ENCODE assay signal across 8 cellular contexts in the genomic region with DNA sequence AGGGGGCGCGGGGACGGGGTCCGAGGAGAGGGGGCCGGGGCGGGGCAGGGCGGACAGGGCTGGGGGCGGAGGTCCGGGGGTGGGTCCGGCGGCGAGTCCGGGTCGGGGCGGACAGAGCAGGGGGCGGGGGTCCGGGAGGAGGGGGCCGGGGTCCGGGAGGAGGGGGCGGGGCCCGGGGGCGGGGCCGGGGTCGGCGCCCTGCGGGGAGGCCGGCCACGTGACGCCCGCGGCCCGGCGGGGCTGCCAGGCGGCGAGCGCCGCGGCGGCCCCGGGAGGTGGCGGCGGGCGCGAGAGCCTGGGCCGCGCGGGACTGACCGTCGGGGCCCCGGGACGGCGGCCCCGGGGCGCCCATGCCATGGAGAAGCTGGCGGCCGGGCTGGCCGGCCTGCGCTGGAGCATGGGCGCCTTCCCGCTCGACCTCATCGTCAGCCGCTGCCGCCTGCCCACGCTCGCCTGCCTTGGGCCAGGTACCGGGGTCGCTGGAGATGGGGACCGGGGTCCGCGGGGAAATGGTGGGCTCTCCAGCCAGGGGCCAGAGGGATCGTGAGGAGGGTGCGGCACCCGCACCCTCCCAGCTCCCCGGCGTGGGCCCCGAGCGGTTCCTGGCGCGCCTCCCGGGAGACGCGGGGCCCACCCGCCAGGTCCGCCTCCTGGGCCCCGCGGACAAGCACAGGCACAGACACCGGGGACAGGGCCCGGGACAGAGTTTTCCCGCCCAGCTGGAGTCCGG. TPM values are rescaled to one million over a fixed set of nuclear protein-coding genes. Genes with fewer than 3 reads are reported as not detected.
DNase-seq lines count a peak whose midpoint lies in the region; ATAC-seq, FAIRE-seq and TF ChIP-seq lines count a peak whose summit lies in the region.

A gene (plus strand): TSS at position 223 of the 730 bp plus-strand sequence. CDS start 133 bp downstream, at position 356.

- ATAC-seq in K562 = peak; percentile 39
- peak; percentile 16 for ATAC-seq in HepG2
- ATAC-seq in GM18858 (IDR thresholded peaks at IDR 0.05; ENCODE audit: unreplicated experiment) = no peak
- no peak for ATAC-seq in GM19023 (IDR thresholded peaks at IDR 0.05; ENCODE audit: unreplicated experiment)
- no peak for ATAC-seq in GM19397 (IDR thresholded peaks at IDR 0.05; ENCODE audit: unreplicated experiment)

- FAIRE-seq in K562 (lab: Jason Lieb, UNC) (no peak), HepG2 (lab: Jason Lieb, UNC) (no peak)

- H3K4me3 ChIP-seq in A673 (ENCODE audit: low read depth, low read length, poor library complexity, severe bottlenecking) (peak within 1 kb of the TSS; percentile 68), GM23248 (peak within 1 kb of the TSS; percentile 48), K562 (peak within 1 kb of the TSS; percentile 47), HepG2 (replicated peaks in 1 of 3; ENCODE audit: insufficient read depth in 1 of 3, low read depth in 2 of 3, low read length in 3 of 3) (peak within 1 kb of the TSS; percentile 49 to 76 (median 55)), urinary bladder (ENCODE audit: low read depth, low read length) (peak within 1 kb of the TSS; percentile 46)

- H3K27ac ChIP-seq in A673 (ENCODE audit: low read depth, low read length, poor library complexity, severe bottlenecking) = no peak within 1 kb of the TSS
- H3K27ac ChIP-seq in GM23248 = no peak within 1 kb of the TSS
- no peak within 1 kb of the TSS for H3K27ac ChIP-seq in K562 (ENCODE audit: extremely low read depth, low read depth, low read length)
- no peak within 1 kb of the TSS for H3K27ac ChIP-seq in HepG2 (ENCODE audit: extremely low read length, insufficient read depth, low read length)
- no peak within 1 kb of the TSS for H3K27ac ChIP-seq in urinary bladder (ENCODE audit: low read depth)

- H2AFZ ChIP-seq in GM23248 (no peak within 1 kb of the TSS), K562 (ENCODE audit: low read depth, low read length) (peak within 1 kb of the TSS; percentile 88), HepG2 (ENCODE audit: low read length) (no peak within 1 kb of the TSS)

- intact Hi-C loops in A673 (cut with micrococcal nuclease; ENCODE audit: unreplicated experiment) (no loop called here), K562 (cut with micrococcal nuclease) (loop anchor here (5.0 kb wide), 1 partner anchor 294 kb away; no protein-coding TSS in a partner anchor), HepG2 (cut with micrococcal nuclease; ENCODE audit: unreplicated experiment) (loop anchor here (5.0 kb wide), 1 partner anchor 154 kb away; no protein-coding TSS in a partner anchor)

- TF ChIP-seq EP300 in K562 (IDR thresholded peaks at IDR 0.05; ENCODE audit: low read length) (no peak), HepG2 (IDR thresholded peaks at IDR 0.05; ENCODE audit: low read depth in 2 of 2, low read length in 2 of 2) (no peak), HepG2 (CRISPR knock-in tag; IDR thresholded peaks at IDR 0.05; ENCODE audit: borderline replicate concordance) (no peak)

- H3K9ac ChIP-seq in GM23248 = no peak within 1 kb of the TSS
- peak within 1 kb of the TSS; percentile 68 to 92; a peak in 3 of 4 replicates for H3K9ac ChIP-seq in K562 (ENCODE audit: insufficient read depth in 1 of 2, low read depth in 2 of 2, low read length in 2 of 2)
- H3K9ac ChIP-seq in HepG2 (ENCODE audit: insufficient read depth, low read depth, low read length) = peak within 1 kb of the TSS; percentile 57; the same call in 1 of the 2 replicates

- 1 to 3% methylated on average over 23 to 81 of the region's 91 CpGs for WGBS in GM23248 (ENCODE audit: low coverage in 1 of 2, low lambda C conversion rate in 2 of 2, missing lambda C conversion rate in 2 of 2), 2 experiments
- 2% methylated on average over 20 of the region's 91 CpGs for WGBS in K562 (ENCODE audit: insufficient coverage, low coverage, missing lambda C conversion rate)
- 12% methylated on average over 36 of the region's 91 CpGs for WGBS in HepG2 (ENCODE audit: low lambda C conversion rate)
- WGBS in urinary bladder = 2% methylated on average over 86 of the region's 91 CpGs

- no peaks in the 10 kb centered on the region for H3F3A ChIP-seq in GM23248 (ENCODE audit: insufficient read depth)

- H3K9me3 ChIP-seq in A673 (ENCODE audit: low read depth, low read length, poor library complexity, severe bottlenecking) (no peaks in the 10 kb centered on the region), GM23248 (ENCODE audit: low read depth) (no peaks in the 10 kb centered on the region), K562 (replicated peaks; ENCODE audit: control insufficient read depth, insufficient read depth, low read depth, low read length) (no peaks in the 10 kb centered on the region), HepG2 (ENCODE audit: low read length) (no peaks in the 10 kb centered on the region)

- in situ Hi-C loops in GM23248 (cut with MboI) = no loop called here
- in situ Hi-C loops in K562 (cut with MboI) = no loop called here
- in situ Hi-C loops in HepG2 (cut with HindIII; ENCODE audit: extremely low pct_ligation_motif_present, low pct_unique_long_range_greater_than_20kb) = no loop called here

- TF ChIP-seq CTCF in A673 (conservative IDR thresholded peaks at IDR 0.05; ENCODE audit: low read depth, low read length) (no peak), K562 (IDR thresholded peaks at IDR 0.05 in 2 of 3, conservative IDR thresholded peaks at IDR 0.05 in 1 of 3; ENCODE audit: insufficient read depth in 2 of 3, low read depth in 1 of 3, low read length in 3 of 3) (no peak), HepG2 (CRISPR knock-in tag; IDR thresholded peaks at IDR 0.05) (no peak)

- CTCF ChIA-PET in A673 (lab: Charles Lee) = interaction anchor here (0.6 kb wide), 1 partner anchor 211 kb away, joined by 3 read pairs; no protein-coding TSS in a partner anchor
- CTCF ChIA-PET in K562 (lab: Yijun Ruan, JAX; ENCODE audit: low intra/inter-chr PET ratio) = interaction anchor here (1.2 kb wide), 1 partner anchor 12 kb away, joined by 4 read pairs; no protein-coding TSS in a partner anchor
- CTCF ChIA-PET in HepG2 (lab: Yijun Ruan, JAX; ENCODE audit: low intra/inter-chr PET ratio, low total read pairs) = no interaction called here

- H3K4me2 ChIP-seq in GM23248 (ENCODE audit: unreplicated experiment) (no peak within 1 kb of the TSS), K562 (ENCODE audit: insufficient read depth, low read length) (peak within 1 kb of the TSS; percentile 46), HepG2 (ENCODE audit: low read depth, low read length) (peak within 1 kb of the TSS; percentile 83)

- H3K9me2 ChIP-seq in GM23248 (ENCODE audit: insufficient read depth) = no peaks in the 10 kb centered on the region

- H3K79me2 ChIP-seq in GM23248 (ENCODE audit: insufficient read depth) (no peaks in the 10 kb centered on the region), K562 (ENCODE audit: control insufficient read depth, insufficient read depth, low read length) (no peaks in the 10 kb centered on the region), HepG2 (ENCODE audit: insufficient read depth, low read length) (no peaks in the 10 kb centered on the region)

- H3K27me3 ChIP-seq in A673 (replicated peaks; ENCODE audit: insufficient read depth, low read depth, low read length, poor library complexity) (no peaks in the 10 kb centered on the region), GM23248 (replicated peaks; ENCODE audit: insufficient read depth) (peaks cover 24% of the 10 kb centered on the region), K562 (ENCODE audit: control insufficient read depth in 2 of 2, insufficient read depth in 2 of 2, low read length in 2 of 2) (no peaks in the 10 kb centered on the region), HepG2 (ENCODE audit: control insufficient read depth in 1 of 2, insufficient read depth in 2 of 2, low read length in 2 of 2) (peaks cover 11 to 58% of the 10 kb centered on the region in 2 experiments)

- H4K20me1 ChIP-seq in GM23248 (ENCODE audit: insufficient read depth) (no peaks in the 10 kb centered on the region), K562 (replicated peaks; ENCODE audit: control insufficient read depth, insufficient read depth, low read length) (no peaks in the 10 kb centered on the region), HepG2 (ENCODE audit: insufficient read depth, low read length) (no peaks in the 10 kb centered on the region; the same call in 1 of the 2 replicates)

- TF ChIP-seq RAD21 in K562 (CRISPR knock-in tag; conservative IDR thresholded peaks at IDR 0.05 in 1 of 2, IDR thresholded peaks at IDR 0.05 in 1 of 2) (no peak), HepG2 (CRISPR knock-in tag; IDR thresholded peaks at IDR 0.05) (no peak)

- no peaks in the 10 kb centered on the region for H3K9me1 ChIP-seq in K562 (ENCODE audit: control insufficient read depth, insufficient read depth, low read length)

- H3K36me3 ChIP-seq in A673 (ENCODE audit: insufficient read depth, low read length, poor library complexity, severe bottlenecking) = no peaks in the 10 kb centered on the region
- H3K36me3 ChIP-seq in GM23248 (ENCODE audit: low read depth) = no peaks in the 10 kb centered on the region
- no peaks in the 10 kb centered on the region for H3K36me3 ChIP-seq in K562 (ENCODE audit: control insufficient read depth, insufficient read depth, low read length)
- H3K36me3 ChIP-seq in HepG2 (replicated peaks in 1 of 2; ENCODE audit: control insufficient read depth in 1 of 2, insufficient read depth in 2 of 2, low read length in 2 of 2) = no peaks in the 10 kb centered on the region
- no peaks in the 10 kb centered on the region for H3K36me3 ChIP-seq in urinary bladder (ENCODE audit: insufficient read depth)

- TF ChIP-seq POLR2A in K562 (conservative IDR thresholded peaks at IDR 0.05) (no peak), HepG2 (IDR thresholded peaks at IDR 0.05; ENCODE audit: insufficient read depth in 1 of 2, low read depth in 2 of 2, low read length in 2 of 2) (no peak)

- POLR2A ChIA-PET in A673 (lab: Charles Lee; ENCODE audit: low non-redundant PET) (no interaction called here), K562 (lab: Yijun Ruan, JAX) (interaction anchor here (0.6 to 1.0 kb wide), 2 partner anchors 18 to 141 kb away, joined by 4 to 5 read pairs; no protein-coding TSS in a partner anchor), HepG2 (lab: Yijun Ruan, JAX) (no interaction called here)

- H3K4me1 ChIP-seq in A673 (ENCODE audit: insufficient read depth, low read length, poor library complexity, severe bottlenecking) = no peaks in the 10 kb centered on the region
- no peaks in the 10 kb centered on the region for H3K4me1 ChIP-seq in GM23248 (ENCODE audit: insufficient read depth)
- H3K4me1 ChIP-seq in K562 (replicated peaks in 1 of 2; ENCODE audit: control insufficient read depth in 2 of 2, insufficient read depth in 2 of 2, low read length in 2 of 2) = peaks cover 0 to 43% of the 10 kb centered on the region in 2 experiments; a peak in 2 of 5 replicates
- peaks cover 20% of the 10 kb centered on the region for H3K4me1 ChIP-seq in HepG2 (ENCODE audit: insufficient read depth, low read length)
- peaks cover 1% of the 10 kb centered on the region for H3K4me1 ChIP-seq in urinary bladder (ENCODE audit: insufficient read depth)

- DNase-seq in A673 (ENCODE audit: low spot score) (no peak), GM23248 (peak; percentile 46), K562 (ENCODE audit: extremely low read depth in 1 of 4, low spot score in 3 of 4) (peak in 3 of 4 experiments; percentile 73 to 90 (median 89)), HepG2 (ENCODE audit: low spot score) (no peak)

- BruUV-seq in A673 (replicated peaks; lab: Mats Ljungman, UMichigan) = no TSS peak
- no TSS peak for BruUV-seq in K562 (replicated peaks; lab: Mats Ljungman, UMichigan)
- BruUV-seq in HepG2 (replicated peaks; lab: Mats Ljungman, UMichigan) = no TSS peak

RNA-seq across cellular contexts. Expression of the gene that starts here (rescaled TPM):
- total RNA-seq in A673 (2021) (2.8 and 5.0 TPM in 2 replicates), K562 (2014; rRNA removed) (2.5 and 4.7 TPM in 2 replicates), K562 (2014; rRNA removed; fragmentation: Illumina TruSeq; extraction: Trizol) (1.3 and 1.7 TPM in 2 replicates), K562 (2015; rRNA removed; fragmentation: Illumina TruSeq; extraction: Trizol) (1.5 and 1.7 TPM in 2 replicates), K562 (2021) (11.5 and 12.4 TPM in 2 replicates), HepG2 (2016; rRNA removed; fragmentation: Illumina TruSeq; extraction: Trizol) (0.31 and 0.38 TPM in 2 replicates), urinary bladder (2.0 TPM)
- total RNA-seq in GM23248 (2014; rRNA removed; shearing (Covaris generic)) = 1.8 and 2.5 TPM in 2 replicates
- polyA plus RNA-seq in GM23248 (2016; fragmentation: Nextera tagmentation; extraction: Ambion mirVana) (5.9 TPM in 2 replicates), K562 (2011; rRNA removed) (4.6 and 5.0 TPM in 2 replicates), K562 (2014; fragmentation: Illumina TruSeq; extraction: Trizol) (5.4 and 6.9 TPM in 2 replicates), K562 (2014; fragmentation: Nextera tagmentation; extraction: Ambion mirVana) (1 to 10 TPM; 1.7 to 2.2 TPM), K562 (2014; rRNA removed) (4.6 and 7.6 TPM in 2 replicates), HepG2 (2011; rRNA removed) (0.29 and 0.37 TPM in 2 replicates), urinary bladder (4.0 TPM)
- 9.3 and 20.6 TPM in 2 replicates for total RNA-seq in K562 (2011; cell fraction: chromatin; rRNA removed; ENCODE audit: low replicate concordance)
- 11.8 and 13.2 TPM in 2 replicates for total RNA-seq in K562 (2011; cell fraction: nucleolus; rRNA removed)
- 12.0 and 16.1 TPM in 2 replicates for total RNA-seq in K562 (2011; cell fraction: nucleoplasm; rRNA removed)
- polyA plus RNA-seq in K562 (2011; cell fraction: cytosol; rRNA removed) = 6.3 and 10.6 TPM in 2 replicates
- 9.6 and 16.4 TPM in 2 replicates for polyA plus RNA-seq in K562 (2011; cell fraction: nucleus; rRNA removed)
- 6.7 and 10.0 TPM in 2 replicates for polyA plus RNA-seq in K562 (2012)
- 2.9 and 4.5 TPM in 2 replicates for polyA minus RNA-seq in K562 (2011; rRNA and poly(A)+ RNA removed)
- 4.6 and 5.2 TPM in 2 replicates for polyA minus RNA-seq in K562 (2011; cell fraction: cytosol; rRNA and poly(A)+ RNA removed)
- 3.2 and 3.7 TPM in 2 replicates for polyA minus RNA-seq in K562 (2011; cell fraction: nucleus; rRNA and poly(A)+ RNA removed)
- 0.10 and 0.18 TPM in 2 replicates for total RNA-seq in HepG2 (2016; cell fraction: cytosol; rRNA removed; fragmentation: Illumina TruSeq; extraction: Trizol; ENCODE audit: low read depth)
- 0.35 and 0.36 TPM in 2 replicates for total RNA-seq in HepG2 (2016; cell fraction: insoluble cytoplasmic fraction; rRNA removed; fragmentation: Illumina TruSeq; extraction: Trizol)
- 0.55 and 0.62 TPM in 2 replicates for total RNA-seq in HepG2 (2016; cell fraction: membrane; rRNA removed; fragmentation: Illumina TruSeq; extraction: Trizol)
- 0.28 and 0.94 TPM in 2 replicates for total RNA-seq in HepG2 (2016; cell fraction: nucleus; rRNA removed; fragmentation: Illumina TruSeq; extraction: Trizol)
- 0.25 and 0.29 TPM in 2 replicates for polyA plus RNA-seq in HepG2 (2011; cell fraction: cytosol; rRNA removed)
- polyA plus RNA-seq in HepG2 (2011; cell fraction: nucleus; rRNA removed) = 0.54 and 0.56 TPM in 2 replicates
- polyA plus RNA-seq in HepG2 (2012) = 0.31 and 0.47 TPM in 2 replicates
- polyA plus RNA-seq in HepG2 (2016; cell fraction: cytosol; fragmentation: Illumina TruSeq; extraction: Trizol; ENCODE audit: low read depth) = 0.35 and 0.49 TPM in 2 replicates
- polyA plus RNA-seq in HepG2 (2016; cell fraction: insoluble cytoplasmic fraction; fragmentation: Illumina TruSeq; extraction: Trizol; ENCODE audit: low read depth) = 0.88 and 1.2 TPM in 2 replicates
- polyA plus RNA-seq in HepG2 (2016; cell fraction: membrane; fragmentation: Illumina TruSeq; extraction: Trizol; ENCODE audit: low read depth) = 0.48 and 0.61 TPM in 2 replicates
- 0.59 and 1.1 TPM in 2 replicates for polyA plus RNA-seq in HepG2 (2016; cell fraction: nucleus; fragmentation: Illumina TruSeq; extraction: Trizol; ENCODE audit: insufficient read depth, low read depth)
- 1.0 TPM in 1 of 2 replicates, not detected in the other for polyA minus RNA-seq in HepG2 (2011; rRNA and poly(A)+ RNA removed; ENCODE audit: low replicate concordance)
- 0.35 and 1.1 TPM in 2 replicates for polyA minus RNA-seq in HepG2 (2011; cell fraction: cytosol; rRNA and poly(A)+ RNA removed)
- 0.25 and 0.26 TPM in 2 replicates for polyA minus RNA-seq in HepG2 (2011; cell fraction: nucleus; rRNA and poly(A)+ RNA removed)

Comparison
In these comparisons a context has a peak if more than half of its experiments do, and no peak if none do; other contexts are left out.
1. DNase-seq: peak in GM23248 (single experiment) and K562 (3 of 4); none in A673 (single experiment) and HepG2 (single experiment).
2. ATAC-seq: peak in K562 (single experiment) and HepG2 (single experiment); none in GM18858 (single experiment), GM19023 (single experiment) and GM19397 (single experiment).
3. Peak in every context shown above with its lines, with median percentiles within 50 percentile points of each other: H3K4me3 ChIP-seq.